In the genomic region with DNA sequence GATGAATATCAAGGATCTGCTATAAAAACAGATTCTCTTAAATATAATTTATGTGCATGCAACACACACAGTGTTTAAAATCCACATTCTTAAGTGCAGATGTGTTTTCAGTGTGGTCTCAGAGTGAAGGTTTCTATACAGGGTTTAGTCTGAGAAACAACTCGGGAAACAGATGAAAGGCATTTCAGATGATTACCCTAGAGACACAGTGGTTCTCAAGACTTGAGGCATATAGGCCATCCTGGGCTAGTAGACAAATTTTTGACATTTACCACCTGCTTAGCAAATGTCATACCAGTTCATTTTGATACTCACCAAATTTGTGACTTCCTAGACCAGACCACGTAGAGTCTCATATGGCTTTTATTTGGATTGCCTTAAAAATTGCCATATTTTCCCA, we compare ENCODE assay signal across 27 cellular contexts.
DNase-seq lines count a peak whose midpoint lies in the region; ATAC-seq and TF ChIP-seq lines count a peak whose summit lies in the region.
"Had no signal": no experiment of that assay in that cellular context is flagged by ENCODE, and none has a peak within 500 bp of the region (broad histone marks: within the 10 kb centered on the region; RNA-seq: fewer than 3 reads in every experiment).

No MANE protein-coding gene starts in this region.

- H3F3A ChIP-seq in neural progenitor cell (ENCODE audit: low read depth), result peaks cover 22% of the 10 kb centered on the region

- no peaks in the 10 kb centered on the region for H3K9me3 Mint-ChIP-seq in neural progenitor cell
- peaks cover 0 to 1% of the 10 kb centered on the region in 2 donors for H3K9me3 Mint-ChIP-seq in activated T-cell treated with anti-CD3 and anti-CD28 coated beads, Interleukin-2, amount 50 U/mL, for 72 hours
- H3K9me3 Mint-ChIP-seq: activated CD4-positive, alpha-beta memory T cell treated with anti-CD3 and anti-CD28 coated beads for 36 hours; natural killer cell treated with Interleukin-12 subunit alpha and Interleukin-12 subunit beta and Interleukin-15 and Interleukin-18, amount 100 ng/mL, for 72 hours had no signal

- no peak overlapping the region for H3K4me2 ChIP-seq in neural progenitor cell

- no peak overlapping the region for H3K27ac ChIP-seq in neural progenitor cell
- H3K27ac ChIP-seq: ascending aorta, C4-2B, cardiac muscle cell, coronary artery, heart right ventricle, SJCRH30, tibial artery had no signal

- ATAC-seq in GM21423 (IDR thresholded peaks at IDR 0.05; ENCODE audit: unreplicated experiment), result peak; percentile 55
- peak; percentile 65 for ATAC-seq in HG03108 (IDR thresholded peaks at IDR 0.05; ENCODE audit: unreplicated experiment)
- no peak for ATAC-seq in activated T-cell treated with anti-CD3 and anti-CD28 coated beads, Interleukin-2, amount 50 U/mL, for 72 hours (replicated peaks in 1 of 2)
- ATAC-seq: natural killer cell treated with Interleukin-12 subunit alpha and Interleukin-12 subunit beta and Interleukin-15 and Interleukin-18, amount 100 ng/mL, for 72 hours had no signal

- H3K27me3 ChIP-seq in GM06990 (replicated peaks; ENCODE audit: control insufficient read depth, insufficient read depth, low read length) (no peaks in the 10 kb centered on the region), neural progenitor cell (no peaks in the 10 kb centered on the region)
- H3K27me3 ChIP-seq: ascending aorta, cardiac muscle cell, heart right ventricle, SJCRH30, tibial artery had no signal

- no peak for TF ChIP-seq CTCF in GM06990 (IDR thresholded peaks at IDR 0.05; ENCODE audit: insufficient read depth, low read length, poor library complexity, severe bottlenecking)
- TF ChIP-seq CTCF in neural progenitor cell (IDR thresholded peaks at IDR 0.05), result no peak

- H3K36me3 ChIP-seq in GM06990 (ENCODE audit: control insufficient read depth, insufficient read depth, low read length), result no peaks in the 10 kb centered on the region
- H3K36me3 ChIP-seq in neural progenitor cell, result no peaks in the 10 kb centered on the region
- H3K36me3 ChIP-seq: ascending aorta, cardiac muscle cell, heart right ventricle, SJCRH30, tibial artery had no signal

- H3K27me3 Mint-ChIP-seq in neural progenitor cell (ENCODE audit: insufficient read depth, low read depth), result no peaks in the 10 kb centered on the region
- no peaks in the 10 kb centered on the region for H3K27me3 Mint-ChIP-seq in activated T-cell treated with anti-CD3 and anti-CD28 coated beads, Interleukin-2, amount 50 U/mL, for 72 hours (ENCODE audit: low read depth)
- H3K27me3 Mint-ChIP-seq: activated CD4-positive, alpha-beta memory T cell treated with anti-CD3 and anti-CD28 coated beads for 36 hours; activated naive CD8-positive, alpha-beta T cell; natural killer cell treated with Interleukin-12 subunit alpha and Interleukin-12 subunit beta and Interleukin-15 and Interleukin-18, amount 100 ng/mL, for 72 hours had no signal

- H3K27ac Mint-ChIP-seq in neural progenitor cell, result no peak overlapping the region
- no peak overlapping the region for H3K27ac Mint-ChIP-seq in activated T-cell treated with anti-CD3 and anti-CD28 coated beads, Interleukin-2, amount 50 U/mL, for 72 hours
- H3K27ac Mint-ChIP-seq: activated CD4-positive, alpha-beta memory T cell treated with anti-CD3 and anti-CD28 coated beads for 36 hours; activated naive CD8-positive, alpha-beta T cell; natural killer cell treated with Interleukin-12 subunit alpha and Interleukin-12 subunit beta and Interleukin-15 and Interleukin-18, amount 100 ng/mL, for 72 hours had no signal

- no peaks in the 10 kb centered on the region for H3K36me3 Mint-ChIP-seq in neural progenitor cell
- H3K36me3 Mint-ChIP-seq in activated T-cell treated with anti-CD3 and anti-CD28 coated beads, Interleukin-2, amount 50 U/mL, for 72 hours (ENCODE audit: insufficient read depth in 2 of 2), result no peaks in the 10 kb centered on the region
- H3K36me3 Mint-ChIP-seq: natural killer cell treated with Interleukin-12 subunit alpha and Interleukin-12 subunit beta and Interleukin-15 and Interleukin-18, amount 100 ng/mL, for 72 hours had no signal

- H3K4me3 ChIP-seq in GM06990 (replicated peaks; ENCODE audit: low read depth, low read length) (no peak overlapping the region), neural progenitor cell (no peak overlapping the region)
- H3K4me3 ChIP-seq: ascending aorta, cardiac muscle cell, coronary artery, heart right ventricle, lung, SJCRH30, tibial artery had no signal

- no peak overlapping the region for H3K4me3 Mint-ChIP-seq in neural progenitor cell
- H3K4me3 Mint-ChIP-seq in activated T-cell treated with anti-CD3 and anti-CD28 coated beads, Interleukin-2, amount 50 U/mL, for 72 hours, result no peak overlapping the region
- H3K4me3 Mint-ChIP-seq: activated CD4-positive, alpha-beta memory T cell treated with anti-CD3 and anti-CD28 coated beads for 36 hours; activated naive CD8-positive, alpha-beta T cell; natural killer cell treated with Interleukin-12 subunit alpha and Interleukin-12 subunit beta and Interleukin-15 and Interleukin-18, amount 100 ng/mL, for 72 hours had no signal

- H3K4me1 ChIP-seq in neural progenitor cell, result peaks cover 43% of the 10 kb centered on the region
- H3K4me1 ChIP-seq: ascending aorta had no signal

- no peak overlapping the region for H2AFZ ChIP-seq in neural progenitor cell (replicated peaks)

- no peaks in the 10 kb centered on the region for H4K20me1 ChIP-seq in neural progenitor cell (ENCODE audit: low read depth)

- H3K79me2 ChIP-seq in neural progenitor cell (ENCODE audit: low read depth), result no peaks in the 10 kb centered on the region

- peaks cover 33% of the 10 kb centered on the region for H3K4me1 Mint-ChIP-seq in neural progenitor cell
- no peaks in the 10 kb centered on the region for H3K4me1 Mint-ChIP-seq in activated T-cell treated with anti-CD3 and anti-CD28 coated beads, Interleukin-2, amount 50 U/mL, for 72 hours (ENCODE audit: low read depth)

- H3K9ac ChIP-seq in neural progenitor cell, result no peak overlapping the region

- H3K9me3 ChIP-seq in neural progenitor cell (ENCODE audit: low read depth), result no peaks in the 10 kb centered on the region
- H3K9me3 ChIP-seq: ascending aorta, Caco-2, heart right ventricle, SJCRH30, tibial artery had no signal

- peak; percentile 29 for DNase-seq in GM06990 (ENCODE audit: extremely low read depth, insufficient read length)
- DNase-seq in fibroblast of peridontal ligament (ENCODE audit: extremely low read depth), result peak; percentile 78
- DNase-seq in neural progenitor cell (ENCODE audit: low spot score), result no peak
- DNase-seq in activated T-cell treated with anti-CD3 and anti-CD28 coated beads, Interleukin-2, amount 50 U/mL, for 72 hours, result no peak
- no peak for DNase-seq in AML-193 (lab: John Stamatoyannopoulos, UW)
- DNase-seq: ACHN; activated CD4-positive, alpha-beta memory T cell treated with anti-CD3 and anti-CD28 coated beads for 36 hours; activated CD8-positive, alpha-beta memory T cell treated with anti-CD3 and anti-CD28 coated beads, Interleukin-2, amount 50 U/mL, for 48 hours; Caco-2; effector memory CD4-positive, alpha-beta T cell; GF-D8; KBM-7; kidney glomerular epithelial cell; NCI-H446; NCI-H82; tibial artery had no signal

Comparison
In these comparisons a context has a peak if more than half of its experiments do, and no peak if none do; other contexts are left out.
1. DNase-seq: peak in GM06990 (single experiment) and fibroblast of peridontal ligament (single experiment); none in neural progenitor cell (single experiment), activated T-cell treated with anti-CD3 and anti-CD28 coated beads, Interleukin-2, amount 50 U/mL, for 72 hours (0 of 2) and AML-193 (0 of 2).
2. ATAC-seq: peak in GM21423 (single experiment) and HG03108 (single experiment); none in activated T-cell treated with anti-CD3 and anti-CD28 coated beads, Interleukin-2, amount 50 U/mL, for 72 hours (0 of 2).